1 cellular context compared by ENCODE assay signal in genomic region chr4:84451546-84451945, GRCh38.
TF ChIP-seq lines count a peak whose summit lies in the region.

No MANE protein-coding gene starts in this region.

TF ChIP-seq in HepG2, 621 proteins besides CTCF, POLR2A, EP300 and RAD21 (continued from another document):
- peak; percentile 50; the same call in 1 of the 2 replicates for TF ChIP-seq ZNF646 (CRISPR knock-in tag; IDR thresholded peaks at IDR 0.05)
- TF ChIP-seq ZNF670 (CRISPR knock-in tag; IDR thresholded peaks at IDR 0.05; ENCODE audit: borderline replicate concordance), result no peak
